Comparison of ENCODE assay signal across 17 cellular contexts in genomic region chr1:151293093-151293492, GRCh38. TPM values are rescaled to one million over a fixed set of nuclear protein-coding genes. Genes with fewer than 3 reads are reported as not detected.
DNase-seq lines count a peak whose midpoint lies in the region; ATAC-seq lines count a peak whose summit lies in the region.
"Had no signal": no experiment of that assay in that cellular context is flagged by ENCODE, and none has a peak within 500 bp of the region (broad histone marks: within the 10 kb centered on the region; RNA-seq: fewer than 3 reads in every experiment).

No MANE protein-coding gene starts in this region.

- DNase-seq in activated naive CD4-positive, alpha-beta T cell treated with anti-CD3 and anti-CD28 coated beads, Interleukin-2, amount 50 U/mL, for 72 hours (ENCODE audit: low spot score in 2 of 2) = no peak
- DNase-seq in activated naive CD4-positive, alpha-beta T cell treated with Interleukin-2 at 50 U/mL for 16 hours = no peak
- DNase-seq in activated CD8-positive, alpha-beta T cell treated with anti-CD3 and anti-CD28 coated beads, Interleukin-2, amount 10 ng/mL, durations not matched to agents 7 days and 5 days = no peak
- DNase-seq in immature natural killer cell = no peak
- no peak for DNase-seq in stimulated activated effector memory CD8-positive, alpha-beta T cell treated with anti-CD3 and anti-CD28 coated beads, Interleukin-12 subunit alpha, Interleukin-12 subunit beta, amount 100 ng/mL, for 72 hours (ENCODE audit: low spot score in 2 of 2)
- DNase-seq in glomerular visceral epithelial cell (ENCODE audit: extremely low spot score) = no peak
- DNase-seq: adrenal gland; effector memory CD4-positive, alpha-beta T cell; hippocampal formation; kidney; NCI-H146; NCI-H2227 treated with DMSO at 0.1 percent for 48 hours; NK-92 treated with Interleukin-12 subunit alpha and Interleukin-12 subunit beta, amount 100 ng/mL, for 24 hours; RPMI8226; T-helper 1 cell had no signal

- POLR2A ChIA-PET in activated CD8-positive, alpha-beta T cell treated with anti-CD3 and anti-CD28 coated beads, Interleukin-2, amount 10 ng/mL, durations not matched to agents 7 days and 5 days (lab: Charles Lee) = interaction anchor here (1.3 to 2.6 kb wide), 3 partner anchors 10 to 12 kb away, joined by 8 to 10 read pairs (median 9); partner anchors contain the start of gene ZNF687

- no peaks in the 10 kb centered on the region for H3K27me3 Mint-ChIP-seq in activated CD8-positive, alpha-beta T cell treated with anti-CD3 and anti-CD28 coated beads, Interleukin-2, amount 10 ng/mL, durations not matched to agents 7 days and 5 days (ENCODE audit: low read depth)
- peaks cover 8 to 25% (median 21%) of the 10 kb centered on the region in 3 donors for H3K27me3 Mint-ChIP-seq in immature natural killer cell (ENCODE audit: low read depth in 3 of 3)

- H3K36me3 Mint-ChIP-seq in activated naive CD4-positive, alpha-beta T cell treated with anti-CD3 and anti-CD28 coated beads, Interleukin-2, amount 50 U/mL, for 72 hours = no peaks in the 10 kb centered on the region
- peaks cover 57% of the 10 kb centered on the region for H3K36me3 Mint-ChIP-seq in activated CD8-positive, alpha-beta T cell treated with anti-CD3 and anti-CD28 coated beads, Interleukin-2, amount 10 ng/mL, durations not matched to agents 7 days and 5 days (ENCODE audit: low read depth)
- peaks cover 11 to 24% (median 14%) of the 10 kb centered on the region in 3 donors for H3K36me3 Mint-ChIP-seq in immature natural killer cell
- H3K36me3 Mint-ChIP-seq in stimulated activated effector memory CD8-positive, alpha-beta T cell treated with anti-CD3 and anti-CD28 coated beads, Interleukin-12 subunit alpha, Interleukin-12 subunit beta, amount 100 ng/mL, for 72 hours = peaks cover 99% of the 10 kb centered on the region

- no peak overlapping the region for H3K4me3 Mint-ChIP-seq in activated CD8-positive, alpha-beta T cell treated with anti-CD3 and anti-CD28 coated beads, Interleukin-2, amount 10 ng/mL, durations not matched to agents 7 days and 5 days
- H3K4me3 Mint-ChIP-seq in immature natural killer cell = peak overlapping the region in 4 of 5 donors; percentile 39 to 57 (median 50)
- no peak overlapping the region for H3K4me3 Mint-ChIP-seq in stimulated activated effector memory CD8-positive, alpha-beta T cell treated with anti-CD3 and anti-CD28 coated beads, Interleukin-12 subunit alpha, Interleukin-12 subunit beta, amount 100 ng/mL, for 72 hours

- no peaks in the 10 kb centered on the region for H3K9me3 Mint-ChIP-seq in activated naive CD4-positive, alpha-beta T cell treated with anti-CD3 and anti-CD28 coated beads, Interleukin-2, amount 50 U/mL, for 72 hours
- no peaks in the 10 kb centered on the region for H3K9me3 Mint-ChIP-seq in activated CD8-positive, alpha-beta T cell treated with anti-CD3 and anti-CD28 coated beads, Interleukin-2, amount 10 ng/mL, durations not matched to agents 7 days and 5 days (ENCODE audit: insufficient read depth)
- H3K9me3 Mint-ChIP-seq in immature natural killer cell = no peaks in the 10 kb centered on the region
- H3K9me3 Mint-ChIP-seq in stimulated activated effector memory CD8-positive, alpha-beta T cell treated with anti-CD3 and anti-CD28 coated beads, Interleukin-12 subunit alpha, Interleukin-12 subunit beta, amount 100 ng/mL, for 72 hours = no peaks in the 10 kb centered on the region

- CTCF ChIA-PET in activated CD8-positive, alpha-beta T cell treated with anti-CD3 and anti-CD28 coated beads, Interleukin-2, amount 10 ng/mL, durations not matched to agents 7 days and 5 days (lab: Charles Lee) = interaction anchor here (0.9 to 1.4 kb wide), 2 partner anchors 8 to 47 kb away, joined by 4 read pairs; no protein-coding TSS in a partner anchor

- H3K4me1 Mint-ChIP-seq in activated CD8-positive, alpha-beta T cell treated with anti-CD3 and anti-CD28 coated beads, Interleukin-2, amount 10 ng/mL, durations not matched to agents 7 days and 5 days (ENCODE audit: low read depth) = peaks cover 5% of the 10 kb centered on the region
- H3K4me1 Mint-ChIP-seq in immature natural killer cell = peaks cover 52 to 58% of the 10 kb centered on the region in 2 donors
- peaks cover 27% of the 10 kb centered on the region for H3K4me1 Mint-ChIP-seq in stimulated activated effector memory CD8-positive, alpha-beta T cell treated with anti-CD3 and anti-CD28 coated beads, Interleukin-12 subunit alpha, Interleukin-12 subunit beta, amount 100 ng/mL, for 72 hours

- peak overlapping the region; percentile 50 to 85 for H3K27ac Mint-ChIP-seq in activated naive CD4-positive, alpha-beta T cell treated with anti-CD3 and anti-CD28 coated beads, Interleukin-2, amount 50 U/mL, for 72 hours
- peak overlapping the region; percentile 49 for H3K27ac Mint-ChIP-seq in activated CD8-positive, alpha-beta T cell treated with anti-CD3 and anti-CD28 coated beads, Interleukin-2, amount 10 ng/mL, durations not matched to agents 7 days and 5 days
- peak overlapping the region; percentile 93 to 98 (median 97) for H3K27ac Mint-ChIP-seq in immature natural killer cell
- peak overlapping the region; percentile 70 for H3K27ac Mint-ChIP-seq in stimulated activated effector memory CD8-positive, alpha-beta T cell treated with anti-CD3 and anti-CD28 coated beads, Interleukin-12 subunit alpha, Interleukin-12 subunit beta, amount 100 ng/mL, for 72 hours

- ATAC-seq in activated naive CD4-positive, alpha-beta T cell treated with anti-CD3 and anti-CD28 coated beads, Interleukin-2, amount 50 U/mL, for 72 hours = peak in 1 of 2 donors; percentile 14
- peak; percentile 8 for ATAC-seq in activated CD8-positive, alpha-beta T cell treated with anti-CD3 and anti-CD28 coated beads, Interleukin-2, amount 10 ng/mL, durations not matched to agents 7 days and 5 days
- no peak for ATAC-seq in stimulated activated effector memory CD8-positive, alpha-beta T cell treated with anti-CD3 and anti-CD28 coated beads, Interleukin-12 subunit alpha, Interleukin-12 subunit beta, amount 100 ng/mL, for 72 hours
- ATAC-seq in HG02938 (IDR thresholded peaks at IDR 0.05; ENCODE audit: unreplicated experiment) = no peak
- no peak for ATAC-seq in HG02642 (IDR thresholded peaks at IDR 0.05; ENCODE audit: poor library complexity, unreplicated experiment)

RNA-seq across cellular contexts. Expression of gene ZNF687, which starts 11.0 kb away (rescaled TPM):
- 10 to 100 TPM; 28.0 to 29.0 TPM for total RNA-seq in activated naive CD4-positive, alpha-beta T cell treated with anti-CD3 and anti-CD28 coated beads, Interleukin-2, amount 50 U/mL, for 72 hours
- total RNA-seq in activated CD8-positive, alpha-beta T cell treated with anti-CD3 and anti-CD28 coated beads, Interleukin-2, amount 10 ng/mL, durations not matched to agents 7 days and 5 days = 10 to 100 TPM; 25.5 to 26.6 TPM
- 1 to 10 TPM in 2 of 3 donors, under 1 TPM in 1; 0.11 to 1.8 (median 1.5) TPM for polyA plus RNA-seq in immature natural killer cell

RNA-seq across cellular contexts. Expression of gene PI4KB, which starts 34.1 kb away (rescaled TPM):
- 10 to 100 TPM; 55.0 to 75.3 TPM for total RNA-seq in activated naive CD4-positive, alpha-beta T cell treated with anti-CD3 and anti-CD28 coated beads, Interleukin-2, amount 50 U/mL, for 72 hours
- total RNA-seq in activated CD8-positive, alpha-beta T cell treated with anti-CD3 and anti-CD28 coated beads, Interleukin-2, amount 10 ng/mL, durations not matched to agents 7 days and 5 days = 10 to 100 TPM; 56.0 to 70.2 TPM
- polyA plus RNA-seq in immature natural killer cell = 10 to 100 TPM; 35.1 to 65.7 (median 57.9) TPM

RNA-seq across cellular contexts. Expression of gene PSMD4, which starts 38.6 kb away (rescaled TPM):
- total RNA-seq in activated naive CD4-positive, alpha-beta T cell treated with anti-CD3 and anti-CD28 coated beads, Interleukin-2, amount 50 U/mL, for 72 hours = 100 to 1,000 TPM; 185 to 189 TPM
- total RNA-seq in activated CD8-positive, alpha-beta T cell treated with anti-CD3 and anti-CD28 coated beads, Interleukin-2, amount 10 ng/mL, durations not matched to agents 7 days and 5 days = 100 to 1,000 TPM; 194 to 210 TPM
- 100 to 1,000 TPM; 246 to 364 (median 282) TPM for polyA plus RNA-seq in immature natural killer cell

RNA-seq across cellular contexts. Expression of gene RFX5, which starts 54.0 kb away (rescaled TPM):
- 10 to 100 TPM; 56.9 to 61.3 TPM for total RNA-seq in activated naive CD4-positive, alpha-beta T cell treated with anti-CD3 and anti-CD28 coated beads, Interleukin-2, amount 50 U/mL, for 72 hours
- total RNA-seq in activated CD8-positive, alpha-beta T cell treated with anti-CD3 and anti-CD28 coated beads, Interleukin-2, amount 10 ng/mL, durations not matched to agents 7 days and 5 days = 10 to 100 TPM; 59.3 to 63.9 TPM
- polyA plus RNA-seq in immature natural killer cell = 10 to 100 TPM; 30.0 to 37.8 (median 37.1) TPM

Comparison
In these comparisons a context has a peak if more than half of its experiments do, and no peak if none do; other contexts are left out.
1. H3K4me3 Mint-ChIP-seq: peak in immature natural killer cell (4 of 5); none in activated CD8-positive, alpha-beta T cell treated with anti-CD3 and anti-CD28 coated beads, Interleukin-2, amount 10 ng/mL, durations not matched to agents 7 days and 5 days (single experiment) and stimulated activated effector memory CD8-positive, alpha-beta T cell treated with anti-CD3 and anti-CD28 coated beads, Interleukin-12 subunit alpha, Interleukin-12 subunit beta, amount 100 ng/mL, for 72 hours (single experiment).
2. Peak in every context shown above with its lines, with median percentiles within 50 percentile points of each other: H3K27ac Mint-ChIP-seq.